ENCODE assay signal across 1 cellular context in genomic region chr3:176734146-176734545, GRCh38.
TF ChIP-seq lines count a peak whose summit lies in the region.

No MANE protein-coding gene starts in this region.

TF ChIP-seq in H1, 55 proteins besides CTCF, POLR2A, EP300 and RAD21:
- TF ChIP-seq KDM1A (IDR thresholded peaks at IDR 0.05; ENCODE audit: borderline replicate concordance, low read length) (peak; percentile 82; the same call in 1 of the 2 replicates), FOSL1 (IDR thresholded peaks at IDR 0.05; ENCODE audit: insufficient read depth, low read depth, low read length) (no peak), TAF7 (optimal IDR thresholded peaks at IDR 0.05; ENCODE audit: borderline replicate concordance, low read depth, low read length) (no peak), HDAC6 (IDR thresholded peaks at IDR 0.05; ENCODE audit: low read depth, low read length) (no peak), TEAD4 (IDR thresholded peaks at IDR 0.05; ENCODE audit: low read depth, low read length) (0 out of 2 replicates have a peak, but pooled peaks have one; percentile 27)
- TF ChIP-seq, protein P1, sequence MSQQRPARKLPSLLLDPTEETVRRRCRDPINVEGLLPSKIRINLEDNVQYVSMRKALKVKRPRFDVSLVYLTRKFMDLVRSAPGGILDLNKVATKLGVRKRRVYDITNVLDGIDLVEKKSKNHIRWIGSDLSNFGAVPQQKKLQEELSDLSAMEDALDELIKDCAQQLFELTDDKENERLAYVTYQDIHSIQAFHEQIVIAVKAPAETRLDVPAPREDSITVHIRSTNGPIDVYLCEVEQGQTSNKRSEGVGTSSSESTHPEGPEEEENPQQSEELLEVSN (IDR thresholded peaks at IDR 0.05): no peak
